In the genomic region with DNA sequence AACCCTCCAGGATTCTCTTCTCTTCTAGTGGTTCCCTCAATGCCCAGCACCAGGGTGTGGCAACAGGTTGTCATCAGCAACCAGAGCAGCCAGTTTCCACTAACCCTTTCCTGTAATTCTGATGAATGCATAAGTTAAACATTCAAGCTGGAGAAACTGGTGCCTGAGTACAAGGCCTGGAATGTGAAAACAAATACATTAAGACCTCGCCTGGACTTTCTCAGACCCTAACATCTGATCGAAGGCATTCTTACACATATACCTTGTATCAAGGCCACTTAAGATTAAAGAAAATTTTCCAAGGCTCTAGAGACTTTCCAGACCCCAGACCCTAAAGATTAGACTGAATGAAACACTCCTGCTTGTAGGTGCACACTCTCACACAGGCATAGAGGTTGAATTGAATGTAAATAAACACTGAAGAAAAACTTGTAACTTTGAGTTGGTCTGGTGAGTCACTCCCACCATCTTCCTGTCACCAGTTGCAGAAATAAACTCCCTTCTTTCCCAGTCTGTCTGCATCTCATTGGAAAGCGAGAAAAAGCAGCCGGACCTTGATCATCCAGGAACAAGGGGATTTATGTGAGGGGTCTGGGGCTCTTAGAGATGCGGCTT, we compare ENCODE assay signal across 10 cellular contexts. TPM values are rescaled to one million over a fixed set of nuclear protein-coding genes. Genes with fewer than 3 reads are reported as not detected.
A peak's percentile ranks its signal among the peaks of the same experiment; 100 is the strongest.
DNase-seq lines count a peak whose midpoint lies in the region; TF ChIP-seq lines count a peak whose summit lies in the region.
"Had no signal": no experiment of that assay in that cellular context is flagged by ENCODE, and none has a peak within 500 bp of the region (broad histone marks: within the 10 kb centered on the region; RNA-seq: fewer than 3 reads in every experiment).

No MANE protein-coding gene starts in this region.

- peaks cover 2% of the 10 kb centered on the region for H3K36me3 Mint-ChIP-seq in chondrocyte (ENCODE audit: low read depth)
- H3K36me3 Mint-ChIP-seq: activated naive CD4-positive, alpha-beta T cell treated with anti-CD3 and anti-CD28 coated beads, Interleukin-2, amount 50 U/mL, for 24 hours had no signal

- peak overlapping the region; percentile 96 for H3K27ac Mint-ChIP-seq in chondrocyte (ENCODE audit: unreplicated experiment)
- H3K27ac Mint-ChIP-seq: activated naive CD4-positive, alpha-beta T cell treated with anti-CD3 and anti-CD28 coated beads, Interleukin-2, amount 50 U/mL, for 24 hours had no signal

- H3K9me3 Mint-ChIP-seq in chondrocyte (ENCODE audit: low read depth) = no peaks in the 10 kb centered on the region
- H3K9me3 Mint-ChIP-seq: activated naive CD4-positive, alpha-beta T cell treated with anti-CD3 and anti-CD28 coated beads, Interleukin-2, amount 50 U/mL, for 24 hours had no signal

- TF ChIP-seq CTCF in chondrocyte (IDR thresholded peaks at IDR 0.05) (no peak), dorsolateral prefrontal cortex (IDR thresholded peaks at IDR 0.05 in 54 of 56, conservative IDR thresholded peaks at IDR 0.05 in 2 of 56; ENCODE audit: low read depth in 1 of 56, partially characterized antibody in 56 of 56) (no peak)

- no peaks in the 10 kb centered on the region for H3K27me3 ChIP-seq in dorsolateral prefrontal cortex

- DNase-seq in AG08396 (ENCODE audit: low spot score) = peak; percentile 68
- peak; percentile 77 for DNase-seq in LoVo (ENCODE audit: low spot score)
- no peak for DNase-seq in chondrocyte (ENCODE audit: low spot score)
- peak; percentile 81 to 84 for DNase-seq in lung microvascular endothelial cell (ENCODE audit: low read depth in 2 of 2)
- no peak for DNase-seq in hippocampal formation (lab: John Stamatoyannopoulos, UW)
- no peak for DNase-seq in NCI-H1417 treated with DMSO at 0.1 percent for 48 hours (lab: John Stamatoyannopoulos, UW)
- DNase-seq in NCI-H128 (lab: John Stamatoyannopoulos, UW; ENCODE audit: unreplicated experiment) = no peak
- DNase-seq in dorsolateral prefrontal cortex = no peak
- DNase-seq: COR-L47 had no signal

- H3K4me1 Mint-ChIP-seq in chondrocyte (ENCODE audit: low read depth) = peaks cover 80% of the 10 kb centered on the region

- H3K27me3 Mint-ChIP-seq in chondrocyte (ENCODE audit: low read depth) = no peaks in the 10 kb centered on the region

- intact Hi-C loops in dorsolateral prefrontal cortex (cut with DNase I) = no loop called here

- peak overlapping the region in 2 of 59 donors; percentile 16 to 17 for H3K27ac ChIP-seq in dorsolateral prefrontal cortex

- peak overlapping the region; percentile 71 for H3K4me3 Mint-ChIP-seq in chondrocyte (ENCODE audit: unreplicated experiment)
- H3K4me3 Mint-ChIP-seq: activated naive CD4-positive, alpha-beta T cell treated with anti-CD3 and anti-CD28 coated beads, Interleukin-2, amount 50 U/mL, for 24 hours had no signal

- no peak overlapping the region for H3K4me3 ChIP-seq in dorsolateral prefrontal cortex

RNA-seq across cellular contexts. Expression of a gene that starts 9.0 kb away (rescaled TPM):
- total RNA-seq in chondrocyte = 61.4 to 81.7 TPM (median 61.9 TPM) in 3 replicates
- total RNA-seq in lung microvascular endothelial cell = 8.1 and 18.8 TPM in 2 replicates
- total RNA-seq in dorsolateral prefrontal cortex = 10 to 100 TPM; 36.7 to 71.1 (median 58.3) TPM

RNA-seq across cellular contexts. Expression of a gene that starts 42.8 kb away (rescaled TPM):
- total RNA-seq in chondrocyte (not detected in 3 replicates), lung microvascular endothelial cell (under 0.01 TPM in 1 of 2 replicates, not detected in the other), dorsolateral prefrontal cortex (1 to 10 TPM in 2 of 120 experiments, under 1 TPM in 21, not detected in 97; 0.21 to 1.4 (median 0.52) TPM)

Comparison
In these comparisons a context has a peak if more than half of its experiments do, and no peak if none do; other contexts are left out.
1. DNase-seq: peak in AG08396 (single experiment), LoVo (single experiment) and lung microvascular endothelial cell (2 of 2); none in chondrocyte (single experiment), hippocampal formation (0 of 2), NCI-H1417 treated with DMSO at 0.1 percent for 48 hours (single experiment), NCI-H128 (single experiment) and dorsolateral prefrontal cortex (0 of 10).